ENCODE assay signal across 21 cellular contexts in the genomic region with DNA sequence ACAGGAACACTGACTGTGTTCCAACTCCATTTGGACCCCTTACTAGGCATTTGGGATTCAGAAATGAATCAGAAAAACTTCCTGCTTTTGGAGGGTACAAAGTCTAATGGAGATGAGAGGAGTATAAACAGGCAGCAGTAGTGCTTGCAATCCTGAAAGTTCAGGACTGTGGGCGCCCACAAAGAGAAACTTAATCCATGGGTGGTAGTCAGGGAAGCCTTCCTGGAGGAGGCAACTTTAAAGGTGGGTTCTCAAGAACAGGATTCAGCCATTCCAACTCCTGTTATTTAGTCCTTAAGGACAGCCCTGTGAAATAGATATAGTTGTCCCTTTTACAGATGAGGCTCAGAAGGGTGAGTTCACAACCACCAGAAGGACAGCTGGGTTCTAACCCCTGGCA.
"Had no signal": no experiment of that assay in that cellular context is flagged by ENCODE, and none has a peak within 500 bp of the region (broad histone marks: within the 10 kb centered on the region; RNA-seq: fewer than 3 reads in every experiment).

No MANE protein-coding gene starts in this region.

- H3K27me3 ChIP-seq: cardiac muscle cell, heart right ventricle, sigmoid colon, upper lobe of left lung had no signal

- H3K9me3 ChIP-seq: heart right ventricle, lower lobe of right lung, mucosa of descending colon, sigmoid colon, thoracic aorta, upper lobe of left lung had no signal

- H3K36me3 ChIP-seq: cardiac muscle cell, heart right ventricle, lower lobe of right lung, sigmoid colon, thoracic aorta, upper lobe of left lung had no signal

- H3K36me3 Mint-ChIP-seq: activated naive CD4-positive, alpha-beta T cell treated with anti-CD3 and anti-CD28 coated beads, Interleukin-2, amount 50 U/mL, for 72 hours; naive B cell had no signal

- H3K27ac Mint-ChIP-seq: activated naive CD4-positive, alpha-beta T cell treated with anti-CD3 and anti-CD28 coated beads, Interleukin-2, amount 50 U/mL, for 72 hours had no signal

- DNase-seq: activated CD4-positive, alpha-beta T cell treated with anti-CD3 and anti-CD28 coated beads for 1 hour; activated CD4-positive, alpha-beta T cell treated with anti-CD3 and anti-CD28 coated beads, Interleukin-2, amount 50 U/mL, for 1 hour; activated T-cell treated with anti-CD3 and anti-CD28 coated beads, Interleukin-2, amount 50 U/mL, for 1 hour; cortex of kidney; heart right ventricle; lower lobe of right lung; mesendoderm; mucosa of descending colon; naive B cell; occipital lobe; retina; sigmoid colon; stimulated activated CD4-positive, alpha-beta T cell treated with anti-CD3 and anti-CD28 coated beads, Interleukin-4, amount 100 ng/mL, for 24 hours; stimulated activated naive CD4-positive, alpha-beta T cell treated with Interleukin-2 at 50 U/mL for 16 hours; T-helper 9 cell; upper lobe of left lung had no signal

- H3K9me3 Mint-ChIP-seq: activated naive CD4-positive, alpha-beta T cell treated with anti-CD3 and anti-CD28 coated beads, Interleukin-2, amount 50 U/mL, for 72 hours; naive B cell had no signal

- ATAC-seq: activated naive CD4-positive, alpha-beta T cell treated with anti-CD3 and anti-CD28 coated beads, Interleukin-2, amount 50 U/mL, for 72 hours; heart right ventricle; lower lobe of right lung; mucosa of descending colon had no signal

- H3K27me3 Mint-ChIP-seq: naive B cell had no signal

- H3K4me3 ChIP-seq: cardiac muscle cell, heart right ventricle, lower lobe of right lung, mucosa of descending colon, sigmoid colon, thoracic aorta, upper lobe of left lung had no signal

- H3K27ac ChIP-seq: cardiac muscle cell, lower lobe of right lung, sigmoid colon, upper lobe of left lung had no signal

- FAIRE-seq: endometrium, keratinocyte had no signal
